Comparison of ENCODE assay signal across 1 cellular context in the genomic region with DNA sequence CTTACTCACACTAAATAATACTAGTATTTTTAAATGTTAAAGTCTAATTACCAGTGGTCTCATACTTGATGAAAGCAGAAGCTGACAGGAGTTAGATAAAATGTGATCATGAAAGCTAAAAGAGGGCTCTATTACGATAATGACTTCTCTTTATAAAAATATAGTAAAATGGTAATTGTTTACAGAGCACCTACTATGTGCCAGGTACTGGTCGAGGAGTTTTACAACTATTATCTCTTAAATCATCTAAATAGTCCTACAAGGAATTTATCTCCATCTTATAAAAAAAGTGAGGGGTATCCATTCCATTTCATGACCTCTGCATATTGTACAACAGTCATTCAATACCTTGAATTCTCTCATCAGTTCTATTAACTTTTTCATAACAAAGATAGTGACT.
TF ChIP-seq lines count a peak whose summit lies in the region.

No MANE protein-coding gene starts in this region.

TF ChIP-seq in A549, 52 proteins besides CTCF, POLR2A, EP300 and RAD21:
- TF ChIP-seq HES2 (IDR thresholded peaks at IDR 0.05) (no peak), JUNB (IDR thresholded peaks at IDR 0.05) (0 out of 2 replicates have a peak, but pooled peaks have one; percentile 2), ZC3H11A (IDR thresholded peaks at IDR 0.05) (no peak), HMGXB4 (CRISPR knock-in tag; IDR thresholded peaks at IDR 0.05; ENCODE audit: borderline replicate concordance) (no peak)
